10 cellular contexts compared by ENCODE assay signal in the genomic region with DNA sequence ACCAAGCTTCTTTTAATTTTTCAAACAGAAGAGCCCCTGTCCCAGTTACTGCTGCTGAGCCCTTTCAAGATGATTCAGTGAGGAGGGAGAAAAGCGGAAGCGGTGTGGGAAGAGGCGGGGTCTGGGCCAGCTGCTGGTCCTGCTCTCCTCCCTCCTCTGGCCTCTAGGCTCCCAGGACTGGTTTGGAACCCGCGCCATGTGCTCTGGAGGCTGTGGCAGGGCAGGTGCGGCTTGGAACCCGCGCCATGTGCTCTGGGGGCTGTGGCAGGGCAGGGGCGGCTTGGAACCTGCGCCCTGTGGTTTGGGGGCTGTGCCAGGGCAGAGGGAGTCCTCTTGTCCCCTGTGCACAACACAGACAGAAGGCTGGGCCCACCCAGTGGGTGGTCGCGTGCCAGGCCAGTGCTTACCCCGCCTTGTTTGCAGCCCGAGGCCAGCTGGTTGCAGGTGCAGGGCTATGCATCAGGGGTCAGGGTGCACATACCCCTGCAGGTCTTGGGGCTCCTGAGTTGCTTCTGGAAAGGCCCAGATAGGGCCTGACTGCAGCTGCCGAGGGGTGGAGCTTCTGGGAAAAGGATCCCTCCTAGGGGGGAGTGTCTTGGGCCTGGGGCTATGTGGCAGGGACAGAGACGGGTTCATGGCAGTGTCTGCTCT. TPM values are rescaled to one million over a fixed set of nuclear protein-coding genes. Genes with fewer than 3 reads are reported as not detected.
DNase-seq lines count a peak whose midpoint lies in the region; ATAC-seq and TF ChIP-seq lines count a peak whose summit lies in the region.
"Had no signal": no experiment of that assay in that cellular context is flagged by ENCODE, and none has a peak within 500 bp of the region (broad histone marks: within the 10 kb centered on the region; RNA-seq: fewer than 3 reads in every experiment).

No MANE protein-coding gene starts in this region.

- H3K9ac ChIP-seq in SU-DHL-6 (ENCODE audit: low read length), result peak overlapping the region; percentile 45; the same call in 1 of the 2 replicates

- no TSS peak for BruUV-seq in Calu3 (replicated peaks; lab: Mats Ljungman, UMichigan)

- H3K4me3 ChIP-seq in GM23338, result no peak overlapping the region
- peak overlapping the region; percentile 16 for H3K4me3 ChIP-seq in SU-DHL-6 (ENCODE audit: insufficient read depth, low read length, poor library complexity, severe bottlenecking)

- no peaks in the 10 kb centered on the region for H3K79me2 ChIP-seq in GM23338 (replicated peaks; ENCODE audit: insufficient read depth)
- no peaks in the 10 kb centered on the region for H3K79me2 ChIP-seq in SU-DHL-6 (ENCODE audit: insufficient read depth, low read length)

- TF ChIP-seq CTCF in Calu3 (IDR thresholded peaks at IDR 0.05; ENCODE audit: unreplicated experiment) (no peak), GM23338 (conservative IDR thresholded peaks at IDR 0.05; ENCODE audit: low read depth in 2 of 2) (no peak), SU-DHL-6 (IDR thresholded peaks at IDR 0.05; ENCODE audit: insufficient read depth, low read length, poor library complexity, severe bottlenecking) (no peak)

- H3K9me3 Mint-ChIP-seq in Calu3 (ENCODE audit: low read depth, unreplicated experiment) (no peaks in the 10 kb centered on the region), GM23338 (no peaks in the 10 kb centered on the region; the same call in 2 of the 3 replicates)
- H3K9me3 Mint-ChIP-seq: brain had no signal

- H3K4me3 Mint-ChIP-seq in Calu3 (ENCODE audit: low read depth, unreplicated experiment) (peak overlapping the region; percentile 57), GM23338 (no peak overlapping the region; the same call in 2 of the 3 replicates)
- H3K4me3 Mint-ChIP-seq: brain had no signal

- H3K9me3 ChIP-seq in SU-DHL-6 (ENCODE audit: insufficient read depth, low read length), result no peaks in the 10 kb centered on the region

- H3F3A ChIP-seq in GM23338 (replicated peaks; ENCODE audit: low read depth) (no peaks in the 10 kb centered on the region), SU-DHL-6 (ENCODE audit: insufficient read depth) (peaks cover 16% of the 10 kb centered on the region)

- H3K9me2 ChIP-seq in GM23338 (ENCODE audit: insufficient read depth) (no peaks in the 10 kb centered on the region), SU-DHL-6 (replicated peaks; ENCODE audit: insufficient read depth, low read length) (no peaks in the 10 kb centered on the region)

- H2AFZ ChIP-seq in GM23338 (no peak overlapping the region), SU-DHL-6 (ENCODE audit: low read depth, low read length, severe bottlenecking) (peak overlapping the region; percentile 53)

- DNase-seq in Calu3, result peak; percentile 35
- DNase-seq in GM23338 (ENCODE audit: low spot score), result peak; percentile 51
- peak; percentile 12 for DNase-seq in iPS-NIHi7 (ENCODE audit: extremely low spot score)
- no peak for DNase-seq in central memory CD4-positive, alpha-beta T cell
- no peak for DNase-seq in midbrain (lab: John Stamatoyannopoulos, UW)
- DNase-seq in D341Med (ENCODE audit: low spot score), result no peak
- no peak for DNase-seq in HuH-7.5 (ENCODE audit: low spot score)

- H3K36me3 Mint-ChIP-seq in Calu3 (ENCODE audit: insufficient read depth, unreplicated experiment) (peaks cover 44% of the 10 kb centered on the region), GM23338 (ENCODE audit: low read depth) (no peaks in the 10 kb centered on the region)
- H3K36me3 Mint-ChIP-seq: brain had no signal

- no peaks in the 10 kb centered on the region for H3K27me3 Mint-ChIP-seq in Calu3 (ENCODE audit: unreplicated experiment)
- peaks cover 11% of the 10 kb centered on the region for H3K27me3 Mint-ChIP-seq in GM23338 (ENCODE audit: insufficient read depth, low read depth, poor library complexity)
- H3K27me3 Mint-ChIP-seq: brain had no signal

- intact Hi-C loops in Calu3 (cut with micrococcal nuclease; ENCODE audit: unreplicated experiment), result loop anchor here (10.0 kb wide), 1 partner anchor 599 kb away; no protein-coding TSS in a partner anchor

- H3K4me1 ChIP-seq in GM23338 (ENCODE audit: insufficient read depth), result no peaks in the 10 kb centered on the region

- H3K27ac ChIP-seq in GM23338 (ENCODE audit: low read depth) (no peak overlapping the region), SU-DHL-6 (ENCODE audit: low read depth, low read length) (peak overlapping the region; percentile 82)

- peak; percentile 48; the same call in 1 of the 3 replicates for ATAC-seq in GM23338

- H3K4me1 Mint-ChIP-seq in Calu3 (ENCODE audit: low read depth, unreplicated experiment), result peaks cover 22% of the 10 kb centered on the region
- H3K4me1 Mint-ChIP-seq in GM23338, result no peaks in the 10 kb centered on the region

- no peaks in the 10 kb centered on the region for H4K20me1 ChIP-seq in GM23338 (replicated peaks; ENCODE audit: insufficient read depth)
- H4K20me1 ChIP-seq in SU-DHL-6 (ENCODE audit: low read depth, low read length), result no peaks in the 10 kb centered on the region

- H3K27me3 ChIP-seq in GM23338 (ENCODE audit: insufficient read depth) (no peaks in the 10 kb centered on the region), SU-DHL-6 (ENCODE audit: low read length) (no peaks in the 10 kb centered on the region)

- no peaks in the 10 kb centered on the region for H3K36me3 ChIP-seq in GM23338 (ENCODE audit: insufficient read depth)
- H3K36me3 ChIP-seq in SU-DHL-6 (ENCODE audit: low read length), result no peaks in the 10 kb centered on the region

- CTCF ChIA-PET in Calu3 (lab: Charles Lee), result interaction anchor here (0.6 to 5.9 kb wide), 4 partner anchors 12 to 151 kb away, joined by 3 to 40 read pairs (median 4); no protein-coding TSS in a partner anchor

- H3K27ac Mint-ChIP-seq in Calu3 (ENCODE audit: unreplicated experiment) (peak overlapping the region; percentile 38), GM23338 (no peak overlapping the region)

- H3K4me2 ChIP-seq in GM23338 (no peak overlapping the region), SU-DHL-6 (ENCODE audit: low read depth, low read length, poor library complexity, severe bottlenecking) (peak overlapping the region; percentile 53)

TF ChIP-seq in GM23338, 12 proteins besides CTCF, POLR2A, EP300 and RAD21 (continues in another document):
- no peak for TF ChIP-seq ZNF331 (CRISPR knock-in tag; IDR thresholded peaks at IDR 0.05; ENCODE audit: low read depth)
- TF ChIP-seq CREB1 (CRISPR knock-in tag; IDR thresholded peaks at IDR 0.05; ENCODE audit: low read depth), result no peak
- no peak for TF ChIP-seq EZH2 (IDR thresholded peaks at IDR 0.05; ENCODE audit: low read depth, unreplicated experiment)
- TF ChIP-seq, protein P1, sequence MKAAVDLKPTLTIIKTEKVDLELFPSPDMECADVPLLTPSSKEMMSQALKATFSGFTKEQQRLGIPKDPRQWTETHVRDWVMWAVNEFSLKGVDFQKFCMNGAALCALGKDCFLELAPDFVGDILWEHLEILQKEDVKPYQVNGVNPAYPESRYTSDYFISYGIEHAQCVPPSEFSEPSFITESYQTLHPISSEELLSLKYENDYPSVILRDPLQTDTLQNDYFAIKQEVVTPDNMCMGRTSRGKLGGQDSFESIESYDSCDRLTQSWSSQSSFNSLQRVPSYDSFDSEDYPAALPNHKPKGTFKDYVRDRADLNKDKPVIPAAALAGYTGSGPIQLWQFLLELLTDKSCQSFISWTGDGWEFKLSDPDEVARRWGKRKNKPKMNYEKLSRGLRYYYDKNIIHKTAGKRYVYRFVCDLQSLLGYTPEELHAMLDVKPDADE (IDR thresholded peaks at IDR 0.05), result no peak
- TF ChIP-seq ZNF114 (CRISPR knock-in tag; IDR thresholded peaks at IDR 0.05), result no peak
- TF ChIP-seq, protein P2, sequence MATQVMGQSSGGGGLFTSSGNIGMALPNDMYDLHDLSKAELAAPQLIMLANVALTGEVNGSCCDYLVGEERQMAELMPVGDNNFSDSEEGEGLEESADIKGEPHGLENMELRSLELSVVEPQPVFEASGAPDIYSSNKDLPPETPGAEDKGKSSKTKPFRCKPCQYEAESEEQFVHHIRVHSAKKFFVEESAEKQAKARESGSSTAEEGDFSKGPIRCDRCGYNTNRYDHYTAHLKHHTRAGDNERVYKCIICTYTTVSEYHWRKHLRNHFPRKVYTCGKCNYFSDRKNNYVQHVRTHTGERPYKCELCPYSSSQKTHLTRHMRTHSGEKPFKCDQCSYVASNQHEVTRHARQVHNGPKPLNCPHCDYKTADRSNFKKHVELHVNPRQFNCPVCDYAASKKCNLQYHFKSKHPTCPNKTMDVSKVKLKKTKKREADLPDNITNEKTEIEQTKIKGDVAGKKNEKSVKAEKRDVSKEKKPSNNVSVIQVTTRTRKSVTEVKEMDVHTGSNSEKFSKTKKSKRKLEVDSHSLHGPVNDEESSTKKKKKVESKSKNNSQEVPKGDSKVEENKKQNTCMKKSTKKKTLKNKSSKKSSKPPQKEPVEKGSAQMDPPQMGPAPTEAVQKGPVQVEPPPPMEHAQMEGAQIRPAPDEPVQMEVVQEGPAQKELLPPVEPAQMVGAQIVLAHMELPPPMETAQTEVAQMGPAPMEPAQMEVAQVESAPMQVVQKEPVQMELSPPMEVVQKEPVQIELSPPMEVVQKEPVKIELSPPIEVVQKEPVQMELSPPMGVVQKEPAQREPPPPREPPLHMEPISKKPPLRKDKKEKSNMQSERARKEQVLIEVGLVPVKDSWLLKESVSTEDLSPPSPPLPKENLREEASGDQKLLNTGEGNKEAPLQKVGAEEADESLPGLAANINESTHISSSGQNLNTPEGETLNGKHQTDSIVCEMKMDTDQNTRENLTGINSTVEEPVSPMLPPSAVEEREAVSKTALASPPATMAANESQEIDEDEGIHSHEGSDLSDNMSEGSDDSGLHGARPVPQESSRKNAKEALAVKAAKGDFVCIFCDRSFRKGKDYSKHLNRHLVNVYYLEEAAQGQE (IDR thresholded peaks at IDR 0.05; ENCODE audit: unreplicated experiment), result no peak
- TF ChIP-seq EZH2phosphoT487 (IDR thresholded peaks at IDR 0.05; ENCODE audit: unreplicated experiment), result no peak

RNA-seq across cellular contexts. Expression of a gene that starts 12.2 kb away (rescaled TPM):
- 1.6 and 2.0 TPM in 2 replicates for total RNA-seq in Calu3 (2022)
- total RNA-seq in GM23338 (2014; rRNA removed; shearing (Covaris generic)), result not detected in 2 replicates
- polyA plus RNA-seq in GM23338 (2016; fragmentation: Nextera tagmentation; extraction: Ambion mirVana), result 0.80 and 0.87 TPM in 2 replicates
- total RNA-seq: lung microvascular endothelial cell had no signal

Comparison
In these comparisons a context has a peak if more than half of its experiments do, and no peak if none do; other contexts are left out.
1. DNase-seq: peak in Calu3 (single experiment), GM23338 (single experiment) and iPS-NIHi7 (single experiment); none in central memory CD4-positive, alpha-beta T cell (single experiment), midbrain (single experiment), D341Med (single experiment) and HuH-7.5 (single experiment).